15 cellular contexts compared by ENCODE assay signal in genomic region chr2:197969391-197969893, GRCh38.
DNase-seq lines count a peak whose midpoint lies in the region; ATAC-seq, FAIRE-seq and TF ChIP-seq lines count a peak whose summit lies in the region.
"Had no signal": no experiment of that assay in that cellular context is flagged by ENCODE, and none has a peak within 500 bp of the region (broad histone marks: within the 10 kb centered on the region; RNA-seq: fewer than 3 reads in every experiment).

No MANE protein-coding gene starts in this region.

- FAIRE-seq in K562 (lab: Jason Lieb, UNC) (peak; percentile 80), kidney (lab: Jason Lieb, UNC) (no peak)

- no peaks in the 10 kb centered on the region for H4K20me1 ChIP-seq in K562 (replicated peaks; ENCODE audit: control insufficient read depth, insufficient read depth, low read length)

- POLR2A ChIA-PET in K562 (lab: Yijun Ruan, JAX) = interaction anchor here (0.6 to 1.1 kb wide), 4 partner anchors 9 to 801 kb away, joined by 3 to 4 read pairs (median 3); no protein-coding TSS in a partner anchor

- no peak for TF ChIP-seq CTCF in AG09309 (IDR thresholded peaks at IDR 0.05; ENCODE audit: control insufficient read depth, insufficient read depth, low read depth, low read length, missing control alignments)
- no peak for TF ChIP-seq CTCF in K562 (IDR thresholded peaks at IDR 0.05 in 2 of 3, conservative IDR thresholded peaks at IDR 0.05 in 1 of 3; ENCODE audit: insufficient read depth in 2 of 3, low read depth in 1 of 3, low read length in 3 of 3)
- TF ChIP-seq CTCF in prostate gland (IDR thresholded peaks at IDR 0.05) = no peak
- no peak for TF ChIP-seq CTCF in kidney (IDR thresholded peaks at IDR 0.05; ENCODE audit: borderline replicate concordance, extremely low read depth, insufficient read depth)

- H2AFZ ChIP-seq in K562 (ENCODE audit: low read depth, low read length) = no peak overlapping the region

- H3K27me3 ChIP-seq in K562 (ENCODE audit: control insufficient read depth in 2 of 2, insufficient read depth in 2 of 2, low read length in 2 of 2) (no peaks in the 10 kb centered on the region), prostate gland (replicated peaks; ENCODE audit: insufficient read depth) (no peaks in the 10 kb centered on the region)
- H3K27me3 ChIP-seq: adrenal gland, right lobe of liver had no signal

- no peaks in the 10 kb centered on the region for H3K9me1 ChIP-seq in K562 (ENCODE audit: control insufficient read depth, insufficient read depth, low read length)

- H3K9ac ChIP-seq in K562 (ENCODE audit: insufficient read depth in 1 of 2, low read depth in 2 of 2, low read length in 2 of 2) (no peak overlapping the region; a peak in 1 of 4 replicates), kidney (ENCODE audit: low read length in 2 of 2) (no peak overlapping the region)

- H3K36me3 ChIP-seq in K562 (ENCODE audit: control insufficient read depth, insufficient read depth, low read length) = no peaks in the 10 kb centered on the region; the same call in none of the 3 replicates
- H3K36me3 ChIP-seq in prostate gland = no peaks in the 10 kb centered on the region
- no peaks in the 10 kb centered on the region for H3K36me3 ChIP-seq in kidney (ENCODE audit: control insufficient read depth in 1 of 2, insufficient read depth in 2 of 2, low read length in 2 of 2)
- H3K36me3 ChIP-seq: adrenal gland, right lobe of liver, thoracic aorta had no signal

- intact Hi-C loops in K562 (cut with micrococcal nuclease) = no loop called here
- intact Hi-C loops in prostate gland (cut with DNase I) = no loop called here
- intact Hi-C loops in kidney (cut with DNase I) = no loop called here

- BruUV-seq in K562 (replicated peaks; lab: Mats Ljungman, UMichigan) = no TSS peak

- H3K4me3 ChIP-seq in AG09309 (ENCODE audit: control insufficient read depth, low read depth, low read length) = no peak overlapping the region
- H3K4me3 ChIP-seq in K562 = no peak overlapping the region
- no peak overlapping the region for H3K4me3 ChIP-seq in prostate gland
- no peak overlapping the region for H3K4me3 ChIP-seq in kidney (ENCODE audit: low read length in 2 of 2)
- H3K4me3 ChIP-seq: adrenal gland, right lobe of liver, thoracic aorta had no signal

- peaks cover 84% of the 10 kb centered on the region for H3K79me2 ChIP-seq in K562 (ENCODE audit: control insufficient read depth, insufficient read depth, low read length)

- TF ChIP-seq RAD21 in K562 (CRISPR knock-in tag; conservative IDR thresholded peaks at IDR 0.05 in 1 of 2, IDR thresholded peaks at IDR 0.05 in 1 of 2) = no peak

- H3K9me3 ChIP-seq in K562 (replicated peaks; ENCODE audit: control insufficient read depth, insufficient read depth, low read depth, low read length) (peaks cover 2% of the 10 kb centered on the region), prostate gland (no peaks in the 10 kb centered on the region), kidney (ENCODE audit: control insufficient read depth in 1 of 2, low read length in 2 of 2) (peaks cover 0 to 5% of the 10 kb centered on the region in 2 donors)
- H3K9me3 ChIP-seq: right lobe of liver had no signal

- peak; percentile 46 for DNase-seq in AG09309 (ENCODE audit: low read depth)
- peak; percentile 49 for DNase-seq in GM04503 (ENCODE audit: low read depth)
- DNase-seq in K562 (ENCODE audit: extremely low read depth in 1 of 4, low spot score in 3 of 4) = peak; percentile 11 to 56 (median 33)
- peak; percentile 6 for DNase-seq in hepatic stellate cell (ENCODE audit: low spot score)
- no peak for DNase-seq in prostate gland (ENCODE audit: low spot score)
- DNase-seq in SKM-1 treated with dmso at 0.1 percent for 144 hours (lab: John Stamatoyannopoulos, UW; ENCODE audit: unreplicated experiment) = no peak
- no peak for DNase-seq in activated CD8-positive, alpha-beta memory T cell treated with anti-CD3 and anti-CD28 coated beads, Interleukin-2, amount 50 U/mL, for 48 hours
- no peak for DNase-seq in kidney
- DNase-seq: activated CD4-positive, alpha-beta T cell treated with anti-CD3 and anti-CD28 coated beads, Interleukin-2, amount 10 ng/mL, durations not matched to agents 24 days and 14 days; adrenal gland; effector memory CD4-positive, alpha-beta T cell; MM.1S; NCI-H2171 treated with DMSO at 0.1 percent for 48 hours; right lobe of liver had no signal

- in situ Hi-C loops in K562 (cut with MboI) = no loop called here

- H3K4me2 ChIP-seq in K562 (ENCODE audit: insufficient read depth, low read length) = peak overlapping the region; percentile 3; the same call in 1 of the 2 replicates

- H3K27ac ChIP-seq in K562 (ENCODE audit: extremely low read depth, low read depth, low read length) = peak overlapping the region; percentile 69; the same call in 2 of the 3 replicates
- no peak overlapping the region for H3K27ac ChIP-seq in prostate gland
- H3K27ac ChIP-seq in kidney (ENCODE audit: low read depth in 2 of 2, low read length in 2 of 2) = no peak overlapping the region
- H3K27ac ChIP-seq: adrenal gland, right lobe of liver, thoracic aorta had no signal

- peak; percentile 89 for ATAC-seq in K562
- ATAC-seq: right lobe of liver had no signal

- H3K4me1 ChIP-seq in K562 (replicated peaks in 1 of 2; ENCODE audit: control insufficient read depth in 2 of 2, insufficient read depth in 2 of 2, low read length in 2 of 2) = peaks cover 0 to 37% of the 10 kb centered on the region in 2 experiments; a peak in 4 of 5 replicates
- no peaks in the 10 kb centered on the region for H3K4me1 ChIP-seq in prostate gland (replicated peaks)
- no peaks in the 10 kb centered on the region for H3K4me1 ChIP-seq in kidney (ENCODE audit: control insufficient read depth in 1 of 2, insufficient read depth in 1 of 2, low read depth in 1 of 2, low read length in 2 of 2)
- H3K4me1 ChIP-seq: right lobe of liver had no signal

- CTCF ChIA-PET in K562 (lab: Yijun Ruan, JAX; ENCODE audit: low intra/inter-chr PET ratio) = no interaction called here

- TF ChIP-seq EP300 in K562 (IDR thresholded peaks at IDR 0.05; ENCODE audit: low read length) = peak; percentile 91

- no peak for TF ChIP-seq POLR2A in K562 (conservative IDR thresholded peaks at IDR 0.05)
- TF ChIP-seq POLR2A in prostate gland (IDR thresholded peaks at IDR 0.05) = no peak

TF ChIP-seq in K562, 482 proteins besides CTCF, POLR2A, EP300 and RAD21 (continues in another document):
- no peak for TF ChIP-seq SMAD3 (CRISPR knock-in tag; conservative IDR thresholded peaks at IDR 0.05)
- TF ChIP-seq E4F1 (CRISPR knock-in tag; IDR thresholded peaks at IDR 0.05; ENCODE audit: borderline replicate concordance) = no peak
- no peak for TF ChIP-seq KLF6 (CRISPR knock-in tag; IDR thresholded peaks at IDR 0.05; ENCODE audit: borderline replicate concordance)
- peak; percentile 51 to 67; a peak in 3 of 4 replicates for TF ChIP-seq KDM1A (IDR thresholded peaks at IDR 0.05)
- no peak for TF ChIP-seq NFE2L1 (tag; IDR thresholded peaks at IDR 0.05; ENCODE audit: borderline replicate concordance, low read depth)
- TF ChIP-seq ZNF398 (CRISPR knock-in tag; IDR thresholded peaks at IDR 0.05) = no peak
- no peak for TF ChIP-seq ZSCAN32 (CRISPR knock-in tag; IDR thresholded peaks at IDR 0.05)
- TF ChIP-seq HEY1 (CRISPR knock-in tag; IDR thresholded peaks at IDR 0.05; ENCODE audit: borderline replicate concordance) = no peak
- TF ChIP-seq CBFA2T2 (conservative IDR thresholded peaks at IDR 0.05) = peak; percentile 72
- TF ChIP-seq NCOR1 (IDR thresholded peaks at IDR 0.05) = peak; percentile 62; the same call in 1 of the 2 replicates
- no peak for TF ChIP-seq RFX1 (IDR thresholded peaks at IDR 0.05)
- no peak for TF ChIP-seq HINFP (tag; conservative IDR thresholded peaks at IDR 0.05; ENCODE audit: low read depth)

Comparison
In these comparisons a context has a peak if more than half of its experiments do, and no peak if none do; other contexts are left out.
1. DNase-seq: peak in AG09309 (single experiment), GM04503 (single experiment), K562 (4 of 4) and hepatic stellate cell (single experiment); none in prostate gland (single experiment), SKM-1 treated with dmso at 0.1 percent for 144 hours (single experiment), activated CD8-positive, alpha-beta memory T cell treated with anti-CD3 and anti-CD28 coated beads, Interleukin-2, amount 50 U/mL, for 48 hours (single experiment) and kidney (single experiment).